In genomic region chr2:85730686-85731085, GRCh38 we compare ENCODE assay signal across 34 cellular contexts. TPM values are rescaled to one million over a fixed set of nuclear protein-coding genes. Genes with fewer than 3 reads are reported as not detected.
"Had no signal": no experiment of that assay in that cellular context is flagged by ENCODE, and none has a peak within 500 bp of the region (broad histone marks: within the 10 kb centered on the region; RNA-seq: fewer than 3 reads in every experiment).

No MANE protein-coding gene starts in this region.

- H3K36me3 ChIP-seq: ascending aorta, breast epithelium, cardiac muscle cell, esophagus muscularis mucosa, gastroesophageal sphincter, WERI-Rb-1 had no signal

- H3K4me3 ChIP-seq: ascending aorta, breast epithelium, cardiac muscle cell, coronary artery, esophagus muscularis mucosa, gastroesophageal sphincter had no signal

- H3K4me1 ChIP-seq: foreskin keratinocyte had no signal

- DNase-seq: activated B cell treated with CpG ODN at 0.5 μM for 24 hours; activated CD4-positive, alpha-beta memory T cell treated with anti-CD3 and anti-CD28 coated beads for 36 hours; activated CD4-positive, alpha-beta T cell treated with anti-CD3 and anti-CD28 coated beads for 36 hours; activated CD4-positive, alpha-beta T cell treated with anti-CD3 and anti-CD28 coated beads, Interleukin-2, amount 10 ng/mL, durations not matched to agents 24 days and 14 days; activated CD4-positive, CD25-positive, alpha-beta regulatory T cell treated with anti-CD3 and anti-CD28 coated beads, Interleukin-2, amount 50 U/mL, for 72 hours; activated CD8-positive, alpha-beta memory T cell treated with anti-CD3 and anti-CD28 coated beads, Interleukin-2, amount 10 ng/mL, durations not matched to agents 7 days and 5 days; activated CD8-positive, alpha-beta memory T cell treated with anti-CD3 and anti-CD28 coated beads, Interleukin-2, amount 50 U/mL, for 4 hours; activated CD8-positive, alpha-beta T cell treated with anti-CD3 and anti-CD28 coated beads, Interleukin-2, amount 10 ng/mL, durations not matched to agents 7 days and 5 days; activated gamma-delta T cell; activated naive CD4-positive, alpha-beta T cell; activated naive CD4-positive, alpha-beta T cell treated with anti-CD3 and anti-CD28 coated beads, Interleukin-2, amount 10 ng/mL, durations not matched to agents 7 days and 5 days; activated naive CD8-positive, alpha-beta T cell treated with anti-CD3 and anti-CD28 coated beads, Interleukin-2, amount 10 ng/mL, durations not matched to agents 7 days and 5 days; activated T-cell treated with anti-CD3 and anti-CD28 coated beads, Interleukin-2, amount 50 U/mL, for 24 hours; activated T-cell treated with anti-CD3 and anti-CD28 coated beads, Interleukin-2, amount 50 U/mL, for 72 hours; central memory CD4-positive, alpha-beta T cell; dermis blood vessel endothelial cell; effector CD4-positive, alpha-beta T cell; effector memory CD8-positive, alpha-beta T cell; erythroblast; foreskin keratinocyte; T-helper 1 cell; T-helper 17 cell; T1000; WERI-Rb-1 had no signal

- H3K9me3 ChIP-seq: ascending aorta, breast epithelium, esophagus muscularis mucosa, gastroesophageal sphincter had no signal

- ATAC-seq: activated CD4-positive, alpha-beta T cell treated with anti-CD3 and anti-CD28 coated beads for 36 hours; activated CD8-positive, alpha-beta memory T cell treated with anti-CD3 and anti-CD28 coated beads, Interleukin-2, amount 10 ng/mL, durations not matched to agents 7 days and 5 days; activated CD8-positive, alpha-beta T cell treated with anti-CD3 and anti-CD28 coated beads, Interleukin-2, amount 10 ng/mL, durations not matched to agents 7 days and 5 days; activated naive CD4-positive, alpha-beta T cell treated with anti-CD3 and anti-CD28 coated beads, Interleukin-2, amount 50 U/mL, for 72 hours; activated T-cell treated with anti-CD3 and anti-CD28 coated beads, Interleukin-2, amount 50 U/mL, for 72 hours; effector memory CD8-positive, alpha-beta T cell; foreskin keratinocyte; gastroesophageal sphincter; T-helper 17 cell had no signal

- H3K27me3 ChIP-seq: ascending aorta, breast epithelium, cardiac muscle cell, esophagus muscularis mucosa, gastroesophageal sphincter had no signal

- H3K27ac ChIP-seq: ascending aorta, breast epithelium, cardiac muscle cell, esophagus muscularis mucosa, foreskin keratinocyte, WERI-Rb-1 had no signal

RNA-seq across cellular contexts. Expression of gene ATOH8, which starts 23.1 kb away (rescaled TPM):
- total RNA-seq: activated B cell treated with CpG ODN at 0.5 μM for 24 hours; activated CD4-positive, alpha-beta memory T cell treated with anti-CD3 and anti-CD28 coated beads for 36 hours; activated CD4-positive, alpha-beta T cell treated with anti-CD3 and anti-CD28 coated beads for 36 hours; activated CD8-positive, alpha-beta memory T cell treated with anti-CD3 and anti-CD28 coated beads for 36 hours; activated naive CD4-positive, alpha-beta T cell treated with anti-CD3 and anti-CD28 coated beads, Interleukin-2, amount 50 U/mL, for 72 hours; activated naive CD8-positive, alpha-beta T cell treated with anti-CD3 and anti-CD28 coated beads, Interleukin-2, amount 10 ng/mL, durations not matched to agents 7 days and 5 days; activated T-cell treated with anti-CD3 and anti-CD28 coated beads, Interleukin-2, amount 50 U/mL, for 72 hours; foreskin keratinocyte; T-helper 17 cell had no signal
- polyA plus RNA-seq: foreskin keratinocyte had no signal

RNA-seq across cellular contexts. Expression of gene GNLY, which starts 36.5 kb away (rescaled TPM):
- total RNA-seq: ascending aorta, cardiac muscle cell, cerebellum, dermis blood vessel endothelial cell, foreskin keratinocyte, glomerular endothelial cell had no signal
- polyA plus RNA-seq: cardiac muscle cell, foreskin keratinocyte had no signal
